ENCODE assay signal across 19 cellular contexts in genomic region chr15:83435202-83435601, GRCh38. TPM values are rescaled to one million over a fixed set of nuclear protein-coding genes. Genes with fewer than 3 reads are reported as not detected.
DNase-seq lines count a peak whose midpoint lies in the region; ATAC-seq and TF ChIP-seq lines count a peak whose summit lies in the region.
"Had no signal": no experiment of that assay in that cellular context is flagged by ENCODE, and none has a peak within 500 bp of the region (broad histone marks: within the 10 kb centered on the region; RNA-seq: fewer than 3 reads in every experiment).

No MANE protein-coding gene starts in this region.

- no peak overlapping the region for H3K4me3 ChIP-seq in osteoblast (ENCODE audit: insufficient read depth, low read length)

- no peak overlapping the region for H2AFZ ChIP-seq in osteoblast (ENCODE audit: low read length)

- intact Hi-C loops in left ventricle myocardium superior (cut with micrococcal nuclease): loop anchor here (10.0 kb wide), 1 partner anchor 180 kb away; no protein-coding TSS in a partner anchor

- no peak for ATAC-seq in left ventricle myocardium superior

- DNase-seq in A172 (ENCODE audit: low spot score) (peak; percentile 55), LHCN-M2 (ENCODE audit: low read depth) (peak; percentile 17), astrocyte of the hippocampus (ENCODE audit: low read depth, low spot score) (peak; percentile 54), osteoblast (ENCODE audit: insufficient read length, low spot score, missing footprints) (no peak), left ventricle myocardium superior (no peak), NCI-H2171 treated with DMSO at 0.1 percent for 48 hours (lab: John Stamatoyannopoulos, UW) (no peak), G401 (ENCODE audit: low spot score) (no peak), CD1c-positive myeloid dendritic cell (ENCODE audit: extremely low spot score) (no peak)
- DNase-seq: DMS 273 treated with DMSO at 0.1 percent for 48 hours, NCI-H1417 treated with DMSO at 0.1 percent for 48 hours, NCI-H1930, NCI-H446 treated with DMSO at 0.1 percent for 48 hours, NCI-H748 treated with DMSO at 0.1 percent for 48 hours, OCI-M1, SW 1271 had no signal

- peak overlapping the region; percentile 3 for H3K4me2 ChIP-seq in osteoblast (ENCODE audit: insufficient read depth, low read length)

- no peaks in the 10 kb centered on the region for H3K36me3 ChIP-seq in osteoblast (ENCODE audit: insufficient read depth, low read length)

- no peak for TF ChIP-seq CTCF in osteoblast (IDR thresholded peaks at IDR 0.05; ENCODE audit: extremely low read depth, low read depth, low read length)

- no peaks in the 10 kb centered on the region for H3K79me2 ChIP-seq in osteoblast (ENCODE audit: insufficient read depth, low read length)

- H3K9me3 ChIP-seq in osteoblast (ENCODE audit: low read depth, low read length): no peaks in the 10 kb centered on the region

- no peak overlapping the region for H3K27ac ChIP-seq in osteoblast (ENCODE audit: low read depth, low read length)
- H3K27ac ChIP-seq: 22Rv1 had no signal

- H3K4me1 ChIP-seq in osteoblast (ENCODE audit: insufficient read depth, low read length): no peaks in the 10 kb centered on the region

- H3K27me3 ChIP-seq in osteoblast (ENCODE audit: insufficient read depth, low read length): peaks cover 5% of the 10 kb centered on the region

- H4K20me1 ChIP-seq in osteoblast (ENCODE audit: insufficient read depth, low read length): no peaks in the 10 kb centered on the region

- in situ Hi-C loops in G401 (cut with HindIII; ENCODE audit: low sequenced_read_pairs): no loop called here

RNA-seq across cellular contexts. Expression of gene SH3GL3, which starts 11.9 kb away (rescaled TPM):
- total RNA-seq in A172 (2014; rRNA removed; shearing (Covaris generic)): 0.74 TPM in 1 of 2 replicates, not detected in the other
- total RNA-seq in LHCN-M2 (2014; rRNA removed) (not detected in 2 replicates), osteoblast (0.29 and 0.72 TPM in 2 replicates), left ventricle myocardium superior (not detected)
- polyA plus RNA-seq in LHCN-M2 (2012): 0.11 TPM
- total RNA-seq in G401 (2014; rRNA removed; shearing (Covaris generic)): not detected in 2 replicates
- total RNA-seq: SK-MEL-5 had no signal
- polyA plus RNA-seq: BJ, IgD-negative memory B cell had no signal

Comparison
In these comparisons a context has a peak if more than half of its experiments do, and no peak if none do; other contexts are left out.
1. DNase-seq: peak in A172 (single experiment), LHCN-M2 (single experiment) and astrocyte of the hippocampus (single experiment); none in osteoblast (single experiment), left ventricle myocardium superior (single experiment), NCI-H2171 treated with DMSO at 0.1 percent for 48 hours (single experiment), G401 (single experiment) and CD1c-positive myeloid dendritic cell (single experiment).